Comparison of ENCODE assay signal across 35 cellular contexts in the genomic region with DNA sequence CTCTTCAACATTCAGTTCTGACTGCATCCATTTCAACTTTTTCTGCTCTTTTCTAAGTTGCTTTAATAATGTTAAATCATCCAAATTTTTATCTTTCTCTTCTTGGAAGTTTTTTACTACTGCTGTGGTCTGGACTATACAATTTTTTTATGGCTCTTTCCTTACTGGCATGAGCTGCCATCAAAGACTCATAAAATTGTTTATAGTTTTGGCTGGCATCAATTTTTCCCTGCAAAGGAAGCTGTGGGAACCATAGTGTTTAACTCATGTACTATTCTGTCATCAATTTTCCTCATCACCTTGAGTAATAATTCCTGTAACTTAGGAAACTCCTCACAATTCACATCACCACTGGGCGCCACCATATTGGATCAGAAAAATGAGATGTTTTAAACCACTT.
"Had no signal": no experiment of that assay in that cellular context is flagged by ENCODE, and none has a peak within 500 bp of the region (broad histone marks: within the 10 kb centered on the region; RNA-seq: fewer than 3 reads in every experiment).

No MANE protein-coding gene starts in this region.

- DNase-seq: Karpas-422, Kasumi-1, KBM-7, KG1, MG63, MM.1S, MV-4-11, NCI-H1048, NCI-H1092, NCI-H1092 treated with DMSO at 0.1 percent for 48 hours, NCI-H1105, NCI-H1105 treated with DMSO at 0.1 percent for 48 hours, NCI-H1417, NCI-H1417 treated with DMSO at 0.1 percent for 48 hours, NCI-H1436, NCI-H1436 treated with DMSO at 0.1 percent for 48 hours, NCI-H146, NCI-H1694, NCI-H1694 treated with DMSO at 0.1 percent for 48 hours, NCI-H187, NCI-H187 treated with DMSO at 0.1 percent for 48 hours, NCI-H1930, NCI-H2029, NCI-H2029 treated with DMSO at 0.1 percent for 48 hours, NCI-H2081, NCI-H2081 treated with DMSO at 0.1 percent for 48 hours, NCI-H2107, NCI-H2171, NCI-H2171 treated with DMSO at 0.1 percent for 48 hours, NCI-H2227 treated with DMSO at 0.1 percent for 48 hours, NCI-H226, NCI-H345, NCI-H446, NCI-H446 treated with DMSO at 0.1 percent for 48 hours had no signal

- H3K9ac ChIP-seq: KMS-11 had no signal

- H3K36me3 ChIP-seq: MG63 had no signal

- H3K27ac ChIP-seq: KMS-11 had no signal

- H3K4me2 ChIP-seq: KMS-11 had no signal

- H3K27me3 ChIP-seq: MG63 had no signal

- H3K4me3 ChIP-seq: MG63 had no signal
